1 cellular context compared by ENCODE assay signal in the genomic region with DNA sequence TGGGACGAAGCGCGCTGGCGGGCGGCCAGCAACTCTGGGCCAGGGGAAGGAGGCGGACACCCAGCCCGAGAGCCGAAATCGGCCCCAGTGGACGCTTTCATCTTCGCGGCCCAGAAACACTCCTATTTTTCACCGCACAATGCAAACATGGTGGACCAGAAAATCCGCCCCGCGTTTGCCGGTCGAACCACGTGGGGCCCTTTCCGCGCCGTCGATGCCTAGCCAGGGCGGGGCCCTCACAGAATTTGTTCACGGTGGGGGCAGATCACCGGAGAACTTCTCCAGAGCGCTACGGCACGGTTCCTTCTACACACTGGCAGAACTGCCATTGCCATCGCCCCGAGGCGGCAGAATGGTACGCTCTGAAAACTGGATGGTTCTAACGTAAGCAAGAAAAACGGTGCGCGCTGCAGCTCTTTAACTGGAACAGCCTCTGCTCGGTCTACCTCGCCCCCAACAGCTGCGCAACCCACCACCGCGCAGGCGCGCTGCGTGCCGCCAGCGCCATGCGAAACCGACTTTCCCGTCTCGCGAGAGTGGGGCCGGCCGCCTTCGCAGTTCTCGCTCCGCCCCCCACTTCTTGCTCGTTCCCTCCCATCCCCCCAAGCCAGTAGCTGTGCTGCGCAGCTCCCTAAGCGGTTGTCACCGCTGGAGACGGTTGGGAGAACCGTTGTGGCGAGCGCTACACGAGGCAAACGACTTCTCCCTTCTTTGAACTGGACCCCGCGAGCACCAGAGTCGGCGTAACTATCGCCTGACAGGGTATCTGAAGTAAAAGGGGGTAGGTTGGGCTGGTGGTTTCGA.
TF ChIP-seq lines count a peak whose summit lies in the region.

A gene with protein sequence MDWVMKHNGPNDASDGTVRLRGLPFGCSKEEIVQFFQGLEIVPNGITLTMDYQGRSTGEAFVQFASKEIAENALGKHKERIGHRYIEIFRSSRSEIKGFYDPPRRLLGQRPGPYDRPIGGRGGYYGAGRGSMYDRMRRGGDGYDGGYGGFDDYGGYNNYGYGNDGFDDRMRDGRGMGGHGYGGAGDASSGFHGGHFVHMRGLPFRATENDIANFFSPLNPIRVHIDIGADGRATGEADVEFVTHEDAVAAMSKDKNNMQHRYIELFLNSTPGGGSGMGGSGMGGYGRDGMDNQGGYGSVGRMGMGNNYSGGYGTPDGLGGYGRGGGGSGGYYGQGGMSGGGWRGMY (plus strand): TSS at position 610 of the 804 bp plus-strand sequence. CDS start 5,158 bp downstream, outside the sequence.

TF ChIP-seq in K562, 482 proteins besides CTCF, POLR2A, EP300 and RAD21 (continued from another document and continues in another):
- no peak for TF ChIP-seq PURB (CRISPR knock-in tag; IDR thresholded peaks at IDR 0.05; ENCODE audit: low read depth)
- TF ChIP-seq, protein P1, sequence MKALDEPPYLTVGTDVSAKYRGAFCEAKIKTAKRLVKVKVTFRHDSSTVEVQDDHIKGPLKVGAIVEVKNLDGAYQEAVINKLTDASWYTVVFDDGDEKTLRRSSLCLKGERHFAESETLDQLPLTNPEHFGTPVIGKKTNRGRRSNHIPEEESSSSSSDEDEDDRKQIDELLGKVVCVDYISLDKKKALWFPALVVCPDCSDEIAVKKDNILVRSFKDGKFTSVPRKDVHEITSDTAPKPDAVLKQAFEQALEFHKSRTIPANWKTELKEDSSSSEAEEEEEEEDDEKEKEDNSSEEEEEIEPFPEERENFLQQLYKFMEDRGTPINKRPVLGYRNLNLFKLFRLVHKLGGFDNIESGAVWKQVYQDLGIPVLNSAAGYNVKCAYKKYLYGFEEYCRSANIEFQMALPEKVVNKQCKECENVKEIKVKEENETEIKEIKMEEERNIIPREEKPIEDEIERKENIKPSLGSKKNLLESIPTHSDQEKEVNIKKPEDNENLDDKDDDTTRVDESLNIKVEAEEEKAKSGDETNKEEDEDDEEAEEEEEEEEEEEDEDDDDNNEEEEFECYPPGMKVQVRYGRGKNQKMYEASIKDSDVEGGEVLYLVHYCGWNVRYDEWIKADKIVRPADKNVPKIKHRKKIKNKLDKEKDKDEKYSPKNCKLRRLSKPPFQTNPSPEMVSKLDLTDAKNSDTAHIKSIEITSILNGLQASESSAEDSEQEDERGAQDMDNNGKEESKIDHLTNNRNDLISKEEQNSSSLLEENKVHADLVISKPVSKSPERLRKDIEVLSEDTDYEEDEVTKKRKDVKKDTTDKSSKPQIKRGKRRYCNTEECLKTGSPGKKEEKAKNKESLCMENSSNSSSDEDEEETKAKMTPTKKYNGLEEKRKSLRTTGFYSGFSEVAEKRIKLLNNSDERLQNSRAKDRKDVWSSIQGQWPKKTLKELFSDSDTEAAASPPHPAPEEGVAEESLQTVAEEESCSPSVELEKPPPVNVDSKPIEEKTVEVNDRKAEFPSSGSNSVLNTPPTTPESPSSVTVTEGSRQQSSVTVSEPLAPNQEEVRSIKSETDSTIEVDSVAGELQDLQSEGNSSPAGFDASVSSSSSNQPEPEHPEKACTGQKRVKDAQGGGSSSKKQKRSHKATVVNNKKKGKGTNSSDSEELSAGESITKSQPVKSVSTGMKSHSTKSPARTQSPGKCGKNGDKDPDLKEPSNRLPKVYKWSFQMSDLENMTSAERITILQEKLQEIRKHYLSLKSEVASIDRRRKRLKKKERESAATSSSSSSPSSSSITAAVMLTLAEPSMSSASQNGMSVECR (CRISPR knock-in tag; IDR thresholded peaks at IDR 0.05) = peak; percentile 92
- TF ChIP-seq CBX2 (IDR thresholded peaks at IDR 0.05; ENCODE audit: insufficient read depth, low read length, poor library complexity, severe bottlenecking) = no peak
- TF ChIP-seq MYBL2 (IDR thresholded peaks at IDR 0.05; ENCODE audit: low read depth) = peak; percentile 89
- no peak for TF ChIP-seq MYBL2 (CRISPR knock-in tag; IDR thresholded peaks at IDR 0.05; ENCODE audit: borderline replicate concordance)
- TF ChIP-seq TAF15 (IDR thresholded peaks at IDR 0.05; ENCODE audit: low read depth, low read length) = no peak
- peak; percentile 67; the same call in 1 of the 2 replicates for TF ChIP-seq FOXP1 (CRISPR knock-in tag; IDR thresholded peaks at IDR 0.05)
- TF ChIP-seq, protein P2, sequence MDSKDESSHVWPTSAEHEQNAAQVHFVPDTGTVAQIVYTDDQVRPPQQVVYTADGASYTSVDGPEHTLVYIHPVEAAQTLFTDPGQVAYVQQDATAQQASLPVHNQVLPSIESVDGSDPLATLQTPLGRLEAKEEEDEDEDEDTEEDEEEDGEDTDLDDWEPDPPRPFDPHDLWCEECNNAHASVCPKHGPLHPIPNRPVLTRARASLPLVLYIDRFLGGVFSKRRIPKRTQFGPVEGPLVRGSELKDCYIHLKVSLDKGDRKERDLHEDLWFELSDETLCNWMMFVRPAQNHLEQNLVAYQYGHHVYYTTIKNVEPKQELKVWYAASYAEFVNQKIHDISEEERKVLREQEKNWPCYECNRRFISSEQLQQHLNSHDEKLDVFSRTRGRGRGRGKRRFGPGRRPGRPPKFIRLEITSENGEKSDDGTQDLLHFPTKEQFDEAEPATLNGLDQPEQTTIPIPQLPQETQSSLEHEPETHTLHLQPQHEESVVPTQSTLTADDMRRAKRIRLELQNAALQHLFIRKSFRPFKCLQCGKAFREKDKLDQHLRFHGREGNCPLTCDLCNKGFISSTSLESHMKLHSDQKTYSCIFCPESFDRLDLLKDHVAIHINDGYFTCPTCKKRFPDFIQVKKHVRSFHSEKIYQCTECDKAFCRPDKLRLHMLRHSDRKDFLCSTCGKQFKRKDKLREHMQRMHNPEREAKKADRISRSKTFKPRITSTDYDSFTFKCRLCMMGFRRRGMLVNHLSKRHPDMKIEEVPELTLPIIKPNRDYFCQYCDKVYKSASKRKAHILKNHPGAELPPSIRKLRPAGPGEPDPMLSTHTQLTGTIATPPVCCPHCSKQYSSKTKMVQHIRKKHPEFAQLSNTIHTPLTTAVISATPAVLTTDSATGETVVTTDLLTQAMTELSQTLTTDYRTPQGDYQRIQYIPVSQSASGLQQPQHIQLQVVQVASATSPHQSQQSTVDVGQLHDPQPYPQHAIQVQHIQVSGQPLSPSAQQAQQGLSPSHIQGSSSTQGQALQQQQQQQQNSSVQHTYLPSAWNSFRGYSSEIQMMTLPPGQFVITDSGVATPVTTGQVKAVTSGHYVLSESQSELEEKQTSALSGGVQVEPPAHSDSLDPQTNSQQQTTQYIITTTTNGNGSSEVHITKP (IDR thresholded peaks at IDR 0.05; ENCODE audit: partially characterized antibody) = peak; percentile 95
- peak; percentile 93 for TF ChIP-seq MBD2 (IDR thresholded peaks at IDR 0.05; ENCODE audit: borderline replicate concordance, low read depth)
- peak; percentile 96 for TF ChIP-seq RBFOX2 (IDR thresholded peaks at IDR 0.05; ENCODE audit: low read depth, low read length)
- TF ChIP-seq HNRNPH1 (optimal IDR thresholded peaks at IDR 0.05; ENCODE audit: low read depth, low read length) = no peak
- TF ChIP-seq RBM39 (optimal IDR thresholded peaks at IDR 0.05; ENCODE audit: low read depth, low read length) = peak; percentile 76
- TF ChIP-seq, protein P3, sequence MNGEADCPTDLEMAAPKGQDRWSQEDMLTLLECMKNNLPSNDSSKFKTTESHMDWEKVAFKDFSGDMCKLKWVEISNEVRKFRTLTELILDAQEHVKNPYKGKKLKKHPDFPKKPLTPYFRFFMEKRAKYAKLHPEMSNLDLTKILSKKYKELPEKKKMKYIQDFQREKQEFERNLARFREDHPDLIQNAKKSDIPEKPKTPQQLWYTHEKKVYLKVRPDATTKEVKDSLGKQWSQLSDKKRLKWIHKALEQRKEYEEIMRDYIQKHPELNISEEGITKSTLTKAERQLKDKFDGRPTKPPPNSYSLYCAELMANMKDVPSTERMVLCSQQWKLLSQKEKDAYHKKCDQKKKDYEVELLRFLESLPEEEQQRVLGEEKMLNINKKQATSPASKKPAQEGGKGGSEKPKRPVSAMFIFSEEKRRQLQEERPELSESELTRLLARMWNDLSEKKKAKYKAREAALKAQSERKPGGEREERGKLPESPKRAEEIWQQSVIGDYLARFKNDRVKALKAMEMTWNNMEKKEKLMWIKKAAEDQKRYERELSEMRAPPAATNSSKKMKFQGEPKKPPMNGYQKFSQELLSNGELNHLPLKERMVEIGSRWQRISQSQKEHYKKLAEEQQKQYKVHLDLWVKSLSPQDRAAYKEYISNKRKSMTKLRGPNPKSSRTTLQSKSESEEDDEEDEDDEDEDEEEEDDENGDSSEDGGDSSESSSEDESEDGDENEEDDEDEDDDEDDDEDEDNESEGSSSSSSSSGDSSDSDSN (IDR thresholded peaks at IDR 0.05; ENCODE audit: borderline replicate concordance in 1 of 2, low read depth in 2 of 2, low read length in 2 of 2) = no peak
- TF ChIP-seq KDM1A (IDR thresholded peaks at IDR 0.05) = peak in 1 of 2 experiments; percentile 46; a peak in 1 of 4 replicates
- TF ChIP-seq KHSRP (IDR thresholded peaks at IDR 0.05) = no peak
- TF ChIP-seq EHMT2 (IDR thresholded peaks at IDR 0.05) = no peak
- TF ChIP-seq, protein P4, sequence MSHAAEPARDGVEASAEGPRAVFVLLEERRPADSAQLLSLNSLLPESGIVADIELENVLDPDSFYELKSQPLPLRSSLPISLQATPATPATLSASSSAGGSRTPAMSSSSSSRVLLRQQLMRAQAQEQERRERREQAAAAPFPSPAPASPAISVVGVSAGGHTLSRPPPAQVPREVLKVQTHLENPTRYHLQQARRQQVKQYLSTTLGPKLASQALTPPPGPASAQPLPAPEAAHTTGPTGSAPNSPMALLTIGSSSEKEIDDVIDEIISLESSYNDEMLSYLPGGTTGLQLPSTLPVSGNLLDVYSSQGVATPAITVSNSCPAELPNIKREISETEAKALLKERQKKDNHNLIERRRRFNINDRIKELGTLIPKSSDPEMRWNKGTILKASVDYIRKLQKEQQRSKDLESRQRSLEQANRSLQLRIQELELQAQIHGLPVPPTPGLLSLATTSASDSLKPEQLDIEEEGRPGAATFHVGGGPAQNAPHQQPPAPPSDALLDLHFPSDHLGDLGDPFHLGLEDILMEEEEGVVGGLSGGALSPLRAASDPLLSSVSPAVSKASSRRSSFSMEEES (CRISPR knock-in tag; IDR thresholded peaks at IDR 0.05) = no peak
- TF ChIP-seq SOX6 (IDR thresholded peaks at IDR 0.05) = peak; percentile 29; the same call in 1 of the 2 replicates
- peak; percentile 99 for TF ChIP-seq SUPT5H (IDR thresholded peaks at IDR 0.05)
- TF ChIP-seq ZNF347 (CRISPR knock-in tag; IDR thresholded peaks at IDR 0.05; ENCODE audit: low read depth) = no peak
- peak; percentile 98 for TF ChIP-seq POLR2H (tag; IDR thresholded peaks at IDR 0.05; ENCODE audit: low read depth)
- TF ChIP-seq, protein P5, sequence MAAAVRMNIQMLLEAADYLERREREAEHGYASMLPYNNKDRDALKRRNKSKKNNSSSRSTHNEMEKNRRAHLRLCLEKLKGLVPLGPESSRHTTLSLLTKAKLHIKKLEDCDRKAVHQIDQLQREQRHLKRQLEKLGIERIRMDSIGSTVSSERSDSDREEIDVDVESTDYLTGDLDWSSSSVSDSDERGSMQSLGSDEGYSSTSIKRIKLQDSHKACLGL (CRISPR knock-in tag; IDR thresholded peaks at IDR 0.05; ENCODE audit: borderline replicate concordance, poor library complexity, severe bottlenecking) = peak; percentile 69
- TF ChIP-seq IFI16 (CRISPR knock-in tag; IDR thresholded peaks at IDR 0.05) = no peak
- no peak for TF ChIP-seq ZBTB8A (IDR thresholded peaks at IDR 0.05; ENCODE audit: partially characterized antibody)
- TF ChIP-seq ILK (tag; IDR thresholded peaks at IDR 0.05; ENCODE audit: borderline replicate concordance, low read depth) = no peak
- peak; percentile 2 for TF ChIP-seq NUFIP1 (IDR thresholded peaks at IDR 0.05; ENCODE audit: partially characterized antibody)
- peak; percentile 89 for TF ChIP-seq PHF8 (IDR thresholded peaks at IDR 0.05; ENCODE audit: borderline replicate concordance, low read length)
- 0 out of 2 replicates have a peak, but pooled peaks have one; percentile 20 for TF ChIP-seq MTF1 (CRISPR knock-in tag; IDR thresholded peaks at IDR 0.05; ENCODE audit: borderline replicate concordance)
- TF ChIP-seq CCAR2 (IDR thresholded peaks at IDR 0.05; ENCODE audit: low read depth, low read length) = no peak
- no peak for TF ChIP-seq HOXB6 (CRISPR knock-in tag; IDR thresholded peaks at IDR 0.05; ENCODE audit: borderline replicate concordance)
- peak; percentile 17; the same call in 1 of the 2 replicates for TF ChIP-seq TAL1 (IDR thresholded peaks at IDR 0.05)
- TF ChIP-seq ZNF644 (tag; IDR thresholded peaks at IDR 0.05; ENCODE audit: low read depth) = peak; percentile 18
- TF ChIP-seq ZC3H11A (IDR thresholded peaks at IDR 0.05; ENCODE audit: low read depth, low read length) = no peak
- TF ChIP-seq, protein P6, sequence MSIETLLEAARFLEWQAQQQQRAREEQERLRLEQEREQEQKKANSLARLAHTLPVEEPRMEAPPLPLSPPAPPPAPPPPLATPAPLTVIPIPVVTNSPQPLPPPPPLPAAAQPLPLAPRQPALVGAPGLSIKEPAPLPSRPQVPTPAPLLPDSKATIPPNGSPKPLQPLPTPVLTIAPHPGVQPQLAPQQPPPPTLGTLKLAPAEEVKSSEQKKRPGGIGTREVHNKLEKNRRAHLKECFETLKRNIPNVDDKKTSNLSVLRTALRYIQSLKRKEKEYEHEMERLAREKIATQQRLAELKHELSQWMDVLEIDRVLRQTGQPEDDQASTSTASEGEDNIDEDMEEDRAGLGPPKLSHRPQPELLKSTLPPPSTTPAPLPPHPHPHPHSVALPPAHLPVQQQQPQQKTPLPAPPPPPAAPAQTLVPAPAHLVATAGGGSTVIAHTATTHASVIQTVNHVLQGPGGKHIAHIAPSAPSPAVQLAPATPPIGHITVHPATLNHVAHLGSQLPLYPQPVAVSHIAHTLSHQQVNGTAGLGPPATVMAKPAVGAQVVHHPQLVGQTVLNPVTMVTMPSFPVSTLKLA (conservative IDR thresholded peaks at IDR 0.05) = peak; percentile 96 to 98
- TF ChIP-seq, protein P7, sequence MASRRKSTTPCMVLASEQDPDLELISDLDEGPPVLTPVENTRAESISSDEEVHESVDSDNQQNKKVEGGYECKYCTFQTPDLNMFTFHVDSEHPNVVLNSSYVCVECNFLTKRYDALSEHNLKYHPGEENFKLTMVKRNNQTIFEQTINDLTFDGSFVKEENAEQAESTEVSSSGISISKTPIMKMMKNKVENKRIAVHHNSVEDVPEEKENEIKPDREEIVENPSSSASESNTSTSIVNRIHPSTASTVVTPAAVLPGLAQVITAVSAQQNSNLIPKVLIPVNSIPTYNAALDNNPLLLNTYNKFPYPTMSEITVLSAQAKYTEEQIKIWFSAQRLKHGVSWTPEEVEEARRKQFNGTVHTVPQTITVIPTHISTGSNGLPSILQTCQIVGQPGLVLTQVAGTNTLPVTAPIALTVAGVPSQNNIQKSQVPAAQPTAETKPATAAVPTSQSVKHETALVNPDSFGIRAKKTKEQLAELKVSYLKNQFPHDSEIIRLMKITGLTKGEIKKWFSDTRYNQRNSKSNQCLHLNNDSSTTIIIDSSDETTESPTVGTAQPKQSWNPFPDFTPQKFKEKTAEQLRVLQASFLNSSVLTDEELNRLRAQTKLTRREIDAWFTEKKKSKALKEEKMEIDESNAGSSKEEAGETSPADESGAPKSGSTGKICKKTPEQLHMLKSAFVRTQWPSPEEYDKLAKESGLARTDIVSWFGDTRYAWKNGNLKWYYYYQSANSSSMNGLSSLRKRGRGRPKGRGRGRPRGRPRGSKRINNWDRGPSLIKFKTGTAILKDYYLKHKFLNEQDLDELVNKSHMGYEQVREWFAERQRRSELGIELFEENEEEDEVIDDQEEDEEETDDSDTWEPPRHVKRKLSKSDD (conservative IDR thresholded peaks at IDR 0.05; ENCODE audit: low read length) = peak; percentile 97
- TF ChIP-seq, protein P8, sequence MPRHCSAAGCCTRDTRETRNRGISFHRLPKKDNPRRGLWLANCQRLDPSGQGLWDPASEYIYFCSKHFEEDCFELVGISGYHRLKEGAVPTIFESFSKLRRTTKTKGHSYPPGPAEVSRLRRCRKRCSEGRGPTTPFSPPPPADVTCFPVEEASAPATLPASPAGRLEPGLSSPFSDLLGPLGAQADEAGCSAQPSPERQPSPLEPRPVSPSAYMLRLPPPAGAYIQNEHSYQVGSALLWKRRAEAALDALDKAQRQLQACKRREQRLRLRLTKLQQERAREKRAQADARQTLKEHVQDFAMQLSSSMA (CRISPR knock-in tag; IDR thresholded peaks at IDR 0.05) = no peak; the same call in 1 of the 2 replicates
- TF ChIP-seq XRCC3 (IDR thresholded peaks at IDR 0.05) = no peak
- peak; percentile 91 for TF ChIP-seq MEIS2 (IDR thresholded peaks at IDR 0.05; ENCODE audit: partially characterized antibody)
